18 cellular contexts compared by ENCODE assay signal in genomic region chr9:4147476-4148214, GRCh38.
DNase-seq lines count a peak whose midpoint lies in the region; ATAC-seq and TF ChIP-seq lines count a peak whose summit lies in the region.
"Had no signal": no experiment of that assay in that cellular context is flagged by ENCODE, and none has a peak within 500 bp of the region (broad histone marks: within the 10 kb centered on the region; RNA-seq: fewer than 3 reads in every experiment).

No MANE protein-coding gene starts in this region.

- DNase-seq in Ammon's horn (ENCODE audit: low spot score) (peak; percentile 25), HuH-7 (ENCODE audit: low spot score) (peak; percentile 23), hepatocyte (ENCODE audit: low spot score) (peak; percentile 28), nephron progenitor cell (peak; percentile 5), NCI-H2107 treated with DMSO at 0.1 percent for 48 hours (lab: John Stamatoyannopoulos, UW; ENCODE audit: unreplicated experiment) (no peak), foreskin melanocyte (no peak)
- no peak for DNase-seq in activated naive CD4-positive, alpha-beta T cell treated with anti-CD3 and anti-CD28 coated beads for 36 hours
- DNase-seq: activated CD4-positive, CD25-positive, alpha-beta regulatory T cell; activated CD8-positive, alpha-beta memory T cell treated with anti-CD3 and anti-CD28 coated beads, Interleukin-2, amount 50 U/mL, for 48 hours; AML-193; DMS79 treated with DMSO at 0.1 percent for 48 hours; NCI-H1436; NCI-H510A; spleen had no signal

- H3K36me3 Mint-ChIP-seq in nephron progenitor cell (ENCODE audit: low read depth): no peaks in the 10 kb centered on the region
- no peaks in the 10 kb centered on the region for H3K36me3 Mint-ChIP-seq in activated naive CD4-positive, alpha-beta T cell treated with anti-CD3 and anti-CD28 coated beads for 36 hours (ENCODE audit: low read depth)
- H3K36me3 Mint-ChIP-seq: activated naive CD4-positive, alpha-beta T cell treated with anti-CD3 and anti-CD28 coated beads, Interleukin-2, amount 50 U/mL, for 24 hours had no signal

- no peaks in the 10 kb centered on the region for H4K20me1 ChIP-seq in hepatocyte (ENCODE audit: insufficient read depth, poor library complexity, severe bottlenecking)

- CTCF ChIA-PET in activated naive CD4-positive, alpha-beta T cell treated with anti-CD3 and anti-CD28 coated beads for 36 hours (lab: Charles Lee): interaction anchor here (0.6 kb wide), 1 partner anchor 9 kb away, joined by 3 read pairs; no protein-coding TSS in a partner anchor

- 39% methylated on average over 5 of the region's 5 CpGs for WGBS in hepatocyte (ENCODE audit: low lambda C conversion rate, missing lambda C conversion rate)

- H3K27me3 Mint-ChIP-seq in nephron progenitor cell (ENCODE audit: low read depth, poor library complexity): peaks cover 4% of the 10 kb centered on the region
- peaks cover 4% of the 10 kb centered on the region for H3K27me3 Mint-ChIP-seq in activated naive CD4-positive, alpha-beta T cell treated with anti-CD3 and anti-CD28 coated beads for 36 hours (ENCODE audit: low read depth)

- H3K9me3 ChIP-seq in hepatocyte (ENCODE audit: low read depth): no peaks in the 10 kb centered on the region
- H3K9me3 ChIP-seq: spleen, suprapubic skin had no signal

- no peak overlapping the region for H2AFZ ChIP-seq in hepatocyte

- no peak overlapping the region for H3K4me3 ChIP-seq in hepatocyte
- H3K4me3 ChIP-seq: spleen, suprapubic skin had no signal

- no peaks in the 10 kb centered on the region for H3K9me3 Mint-ChIP-seq in nephron progenitor cell
- no peaks in the 10 kb centered on the region for H3K9me3 Mint-ChIP-seq in activated naive CD4-positive, alpha-beta T cell treated with anti-CD3 and anti-CD28 coated beads for 36 hours
- H3K9me3 Mint-ChIP-seq: activated naive CD4-positive, alpha-beta T cell treated with anti-CD3 and anti-CD28 coated beads, Interleukin-2, amount 50 U/mL, for 24 hours had no signal

- no peaks in the 10 kb centered on the region for H3K36me3 ChIP-seq in hepatocyte (replicated peaks; ENCODE audit: insufficient read depth, low read depth)
- H3K36me3 ChIP-seq: spleen, suprapubic skin had no signal

- peaks cover 35% of the 10 kb centered on the region for H3K4me1 ChIP-seq in hepatocyte (ENCODE audit: insufficient read depth)
- H3K4me1 ChIP-seq: spleen, suprapubic skin had no signal

- H3K27ac Mint-ChIP-seq in nephron progenitor cell: no peak overlapping the region
- H3K27ac Mint-ChIP-seq in activated naive CD4-positive, alpha-beta T cell treated with anti-CD3 and anti-CD28 coated beads for 36 hours: no peak overlapping the region
- H3K27ac Mint-ChIP-seq: activated naive CD4-positive, alpha-beta T cell treated with anti-CD3 and anti-CD28 coated beads, Interleukin-2, amount 50 U/mL, for 24 hours had no signal

- peaks cover 82% of the 10 kb centered on the region for H3K4me1 Mint-ChIP-seq in nephron progenitor cell
- H3K4me1 Mint-ChIP-seq in activated naive CD4-positive, alpha-beta T cell treated with anti-CD3 and anti-CD28 coated beads for 36 hours (ENCODE audit: low read depth): no peaks in the 10 kb centered on the region
- H3K4me1 Mint-ChIP-seq: activated naive CD4-positive, alpha-beta T cell treated with anti-CD3 and anti-CD28 coated beads, Interleukin-2, amount 50 U/mL, for 24 hours had no signal

- peak overlapping the region; percentile 72 for H3K4me2 ChIP-seq in hepatocyte

- no peak for ATAC-seq in GM21447 (IDR thresholded peaks at IDR 0.05; ENCODE audit: unreplicated experiment)
- ATAC-seq: Panc1 had no signal

- TF ChIP-seq CTCF in hepatocyte (IDR thresholded peaks at IDR 0.05; ENCODE audit: poor library complexity) (no peak), nephron progenitor cell (IDR thresholded peaks at IDR 0.05) (no peak)

- no peaks in the 10 kb centered on the region for H3K9me2 ChIP-seq in hepatocyte (replicated peaks; ENCODE audit: insufficient read depth)

- H3K79me2 ChIP-seq in hepatocyte: peaks cover 6% of the 10 kb centered on the region

- no peaks in the 10 kb centered on the region for H3K27me3 ChIP-seq in hepatocyte
- H3K27me3 ChIP-seq: spleen, suprapubic skin had no signal

- H3K27ac ChIP-seq in hepatocyte: peak overlapping the region; percentile 86
- H3K27ac ChIP-seq: spleen, suprapubic skin had no signal

- peak overlapping the region; percentile 16 for H3K4me3 Mint-ChIP-seq in nephron progenitor cell
- H3K4me3 Mint-ChIP-seq in activated naive CD4-positive, alpha-beta T cell treated with anti-CD3 and anti-CD28 coated beads for 36 hours: no peak overlapping the region
- H3K4me3 Mint-ChIP-seq: activated naive CD4-positive, alpha-beta T cell treated with anti-CD3 and anti-CD28 coated beads, Interleukin-2, amount 50 U/mL, for 24 hours had no signal

- intact Hi-C loops in activated naive CD4-positive, alpha-beta T cell treated with anti-CD3 and anti-CD28 coated beads for 36 hours (cut with micrococcal nuclease): no loop called here

Comparison
In these comparisons a context has a peak if more than half of its experiments do, and no peak if none do; other contexts are left out.
1. DNase-seq: peak in Ammon's horn (single experiment), HuH-7 (single experiment), hepatocyte (single experiment) and nephron progenitor cell (single experiment); none in activated naive CD4-positive, alpha-beta T cell treated with anti-CD3 and anti-CD28 coated beads for 36 hours (single experiment), NCI-H2107 treated with DMSO at 0.1 percent for 48 hours (single experiment) and foreskin melanocyte (single experiment).